ENCODE assay signal across 18 cellular contexts in the genomic region with DNA sequence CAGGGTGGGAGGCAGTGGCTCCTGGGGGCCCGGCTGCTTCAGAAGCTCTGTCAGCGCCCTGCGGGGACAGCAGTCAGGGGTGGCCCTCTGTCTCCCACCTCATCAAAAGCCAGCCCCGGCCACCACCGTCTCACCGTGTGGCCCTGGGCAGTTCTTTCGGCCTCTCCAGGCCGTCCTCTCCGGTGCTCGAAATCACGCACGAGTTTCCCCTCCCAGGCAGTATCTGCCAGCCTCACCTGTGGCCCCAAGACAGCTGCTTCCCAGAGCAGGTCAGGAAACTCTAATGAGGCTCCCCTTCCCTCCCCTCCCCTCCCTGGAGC. TPM values are rescaled to one million over a fixed set of nuclear protein-coding genes. Genes with fewer than 3 reads are reported as not detected.
DNase-seq lines count a peak whose midpoint lies in the region; ATAC-seq, FAIRE-seq and TF ChIP-seq lines count a peak whose summit lies in the region.
"Had no signal": no experiment of that assay in that cellular context is flagged by ENCODE, and none has a peak within 500 bp of the region (broad histone marks: within the 10 kb centered on the region; RNA-seq: fewer than 3 reads in every experiment).

No MANE protein-coding gene starts in this region.

- H3K27ac ChIP-seq in CD4-positive, alpha-beta memory T cell (ENCODE audit: low read depth, low read length) = no peak overlapping the region
- H3K27ac ChIP-seq in neural progenitor cell = no peak overlapping the region
- H3K27ac ChIP-seq: cardiac muscle cell, left lung, SJSA1 had no signal

- H3K79me2 ChIP-seq in neural progenitor cell (ENCODE audit: low read depth) = no peaks in the 10 kb centered on the region

- no peaks in the 10 kb centered on the region for H3K9me3 ChIP-seq in CD4-positive, alpha-beta memory T cell (ENCODE audit: control insufficient read depth in 1 of 2, low read length in 2 of 2)
- H3K9me3 ChIP-seq in neural progenitor cell (ENCODE audit: low read depth) = no peaks in the 10 kb centered on the region
- H3K9me3 ChIP-seq: left lung, right atrium auricular region, SJSA1 had no signal

- no peak for TF ChIP-seq POLR2A in GM12892 (IDR thresholded peaks at IDR 0.05; ENCODE audit: low read depth, low read length)

- peaks cover 49% of the 10 kb centered on the region for H3K4me1 ChIP-seq in CD4-positive, alpha-beta memory T cell (ENCODE audit: insufficient read depth, low read length)
- H3K4me1 ChIP-seq in neural progenitor cell = peaks cover 24% of the 10 kb centered on the region

- H3K4me1 Mint-ChIP-seq in CD4-positive, alpha-beta memory T cell = peaks cover 17 to 49% (median 30%) of the 10 kb centered on the region in 4 donors
- peaks cover 20% of the 10 kb centered on the region for H3K4me1 Mint-ChIP-seq in central memory CD8-positive, alpha-beta T cell
- peaks cover 14% of the 10 kb centered on the region for H3K4me1 Mint-ChIP-seq in neural progenitor cell

- H4K20me1 ChIP-seq in neural progenitor cell (ENCODE audit: low read depth) = peaks cover 86% of the 10 kb centered on the region

- no peak for DNase-seq in CD4-positive, alpha-beta memory T cell
- DNase-seq in GM12892 (ENCODE audit: insufficient read length) = no peak
- DNase-seq in central memory CD8-positive, alpha-beta T cell (ENCODE audit: low spot score in 2 of 2) = no peak
- DNase-seq in neural progenitor cell (ENCODE audit: low spot score) = peak; percentile 1
- DNase-seq in CD1c-positive myeloid dendritic cell (ENCODE audit: extremely low spot score) = no peak
- DNase-seq in GDM1 (lab: John Stamatoyannopoulos, UW) = no peak
- DNase-seq: activated CD8-positive, alpha-beta T cell treated with anti-CD3 and anti-CD28 coated beads, Interleukin-2, amount 10 ng/mL, durations not matched to agents 7 days and 5 days; NCI-H2029; NCI-H524 treated with DMSO at 0.1 percent for 48 hours; OCI-M1 had no signal

- H3K36me3 ChIP-seq in CD4-positive, alpha-beta memory T cell (ENCODE audit: insufficient read depth, low read length) = no peaks in the 10 kb centered on the region
- H3K36me3 ChIP-seq in neural progenitor cell = no peaks in the 10 kb centered on the region
- H3K36me3 ChIP-seq: right atrium auricular region had no signal

- H3K4me3 Mint-ChIP-seq in CD4-positive, alpha-beta memory T cell = peak overlapping the region in 6 of 8 donors; percentile 63 to 83 (median 76)
- peak overlapping the region; percentile 68 for H3K4me3 Mint-ChIP-seq in central memory CD8-positive, alpha-beta T cell
- H3K4me3 Mint-ChIP-seq in neural progenitor cell = peak overlapping the region; percentile 74
- H3K4me3 Mint-ChIP-seq: activated CD8-positive, alpha-beta T cell treated with anti-CD3 and anti-CD28 coated beads, Interleukin-2, amount 10 ng/mL, durations not matched to agents 7 days and 5 days had no signal

- intact Hi-C loops in CD4-positive, alpha-beta memory T cell (cut with micrococcal nuclease) = no loop called here

- no peak overlapping the region for H3K9ac ChIP-seq in neural progenitor cell

- H3K27me3 ChIP-seq in CD4-positive, alpha-beta memory T cell (ENCODE audit: insufficient read depth, low read length) = peaks cover 20% of the 10 kb centered on the region
- H3K27me3 ChIP-seq in neural progenitor cell = peaks cover 87% of the 10 kb centered on the region

- no peaks in the 10 kb centered on the region for H3K36me3 Mint-ChIP-seq in CD4-positive, alpha-beta memory T cell
- H3K36me3 Mint-ChIP-seq in central memory CD8-positive, alpha-beta T cell (ENCODE audit: insufficient read depth) = peaks cover 3% of the 10 kb centered on the region
- peaks cover 4% of the 10 kb centered on the region for H3K36me3 Mint-ChIP-seq in neural progenitor cell

- FAIRE-seq in GM12892 (lab: Jason Lieb, UNC) = peak; percentile 42
- FAIRE-seq: HepG2, TTC549 had no signal

- peaks cover 0 to 2% (median 0%) of the 10 kb centered on the region in 8 donors for H3K9me3 Mint-ChIP-seq in CD4-positive, alpha-beta memory T cell
- H3K9me3 Mint-ChIP-seq in central memory CD8-positive, alpha-beta T cell = no peaks in the 10 kb centered on the region
- peaks cover 4% of the 10 kb centered on the region for H3K9me3 Mint-ChIP-seq in neural progenitor cell

- POLR2A ChIA-PET in CD4-positive, alpha-beta memory T cell (lab: Charles Lee; ENCODE audit: partially characterized antibody) = interaction anchor here (1.2 to 9.1 kb wide), 3 partner anchors 9 to 29 kb away, joined by 8 to 67 read pairs (median 10); partner anchors contain the start of gene TNFRSF13C

- H3K4me3 ChIP-seq in CD4-positive, alpha-beta memory T cell (ENCODE audit: low read length in 2 of 2) = no peak overlapping the region
- H3K4me3 ChIP-seq in neural progenitor cell = no peak overlapping the region
- H3K4me3 ChIP-seq: SJSA1 had no signal

- H3K27me3 Mint-ChIP-seq in CD4-positive, alpha-beta memory T cell = peaks cover 21 to 30% of the 10 kb centered on the region in 2 donors
- peaks cover 47% of the 10 kb centered on the region for H3K27me3 Mint-ChIP-seq in central memory CD8-positive, alpha-beta T cell
- peaks cover 51% of the 10 kb centered on the region for H3K27me3 Mint-ChIP-seq in neural progenitor cell (ENCODE audit: insufficient read depth, low read depth)

- no peak for ATAC-seq in central memory CD8-positive, alpha-beta T cell (replicated peaks; ENCODE audit: extremely low read depth, poor library complexity, severe bottlenecking)
- ATAC-seq in HG02973 (IDR thresholded peaks at IDR 0.05; ENCODE audit: unreplicated experiment) = no peak
- ATAC-seq: HCT116 had no signal

- no peak overlapping the region for H3K4me2 ChIP-seq in neural progenitor cell

- peaks cover 34% of the 10 kb centered on the region for H3F3A ChIP-seq in neural progenitor cell (ENCODE audit: low read depth)

- CTCF ChIA-PET in CD4-positive, alpha-beta memory T cell (lab: Charles Lee; ENCODE audit: partially characterized antibody) = interaction anchor here (0.6 to 2.4 kb wide), 3 partner anchors 14 to 628 kb away, joined by 3 to 7 read pairs (median 5); no protein-coding TSS in a partner anchor

- H2AFZ ChIP-seq in neural progenitor cell (replicated peaks) = no peak overlapping the region

- peak overlapping the region in 3 of 7 donors; percentile 23 to 79 (median 54) for H3K27ac Mint-ChIP-seq in CD4-positive, alpha-beta memory T cell
- peak overlapping the region; percentile 38 for H3K27ac Mint-ChIP-seq in central memory CD8-positive, alpha-beta T cell (ENCODE audit: low read depth)
- no peak overlapping the region for H3K27ac Mint-ChIP-seq in neural progenitor cell
- H3K27ac Mint-ChIP-seq: activated CD8-positive, alpha-beta T cell treated with anti-CD3 and anti-CD28 coated beads, Interleukin-2, amount 10 ng/mL, durations not matched to agents 7 days and 5 days had no signal

- no peak for TF ChIP-seq CTCF in neural progenitor cell (IDR thresholded peaks at IDR 0.05)

RNA-seq across cellular contexts. Expression of gene SHISA8, which starts 3.6 kb away (rescaled TPM):
- total RNA-seq in CD4-positive, alpha-beta memory T cell = not detected
- polyA plus RNA-seq in CD4-positive, alpha-beta memory T cell = not detected
- 0.93 TPM for polyA plus RNA-seq in GM12892 (2012; ENCODE audit: missing spikeins)
- total RNA-seq in neural progenitor cell (ENCODE audit: low replicate concordance) = not detected in 2 replicates
- total RNA-seq: activated CD8-positive, alpha-beta T cell treated with anti-CD3 and anti-CD28 coated beads, Interleukin-2, amount 10 ng/mL, durations not matched to agents 7 days and 5 days; cardiac muscle cell; HepG2; left lung; SJSA1 had no signal
- polyA plus RNA-seq: cardiac muscle cell, HepG2 had no signal

RNA-seq across cellular contexts. Expression of gene TNFRSF13C, which starts 15.4 kb away (rescaled TPM):
- 10 to 100 TPM; 14.3 to 14.8 TPM for total RNA-seq in CD4-positive, alpha-beta memory T cell
- polyA plus RNA-seq in CD4-positive, alpha-beta memory T cell = 1 to 10 TPM in 1 of 2 donors, under 1 TPM in 1; 0.37 to 1.4 TPM
- polyA plus RNA-seq in GM12892 (2012; ENCODE audit: missing spikeins) = 57.8 TPM
- total RNA-seq in neural progenitor cell (ENCODE audit: low replicate concordance) = 2.2 and 2.7 TPM in 2 replicates

RNA-seq across cellular contexts. Expression of gene CENPM, which starts 35.7 kb away (rescaled TPM):
- 10 to 100 TPM in 1 of 2 experiments, 1 to 10 TPM in 1; 7.6 to 12.0 TPM for total RNA-seq in CD4-positive, alpha-beta memory T cell
- polyA plus RNA-seq in CD4-positive, alpha-beta memory T cell = 10 to 100 TPM; 14.1 to 19.2 TPM
- 31.4 TPM for polyA plus RNA-seq in GM12892 (2012; ENCODE audit: missing spikeins)
- 20.2 and 45.3 TPM in 2 replicates for total RNA-seq in neural progenitor cell (ENCODE audit: low replicate concordance)
- total RNA-seq: right atrium auricular region had no signal

RNA-seq across cellular contexts. Expression of gene SEPTIN3, which starts 58.0 kb away (rescaled TPM):
- total RNA-seq in CD4-positive, alpha-beta memory T cell = under 1 TPM; 0.36 to 0.81 TPM
- polyA plus RNA-seq in CD4-positive, alpha-beta memory T cell = not detected
- 1.9 TPM for polyA plus RNA-seq in GM12892 (2012; ENCODE audit: missing spikeins)
- total RNA-seq in neural progenitor cell (ENCODE audit: low replicate concordance) = 12.8 and 20.5 TPM in 2 replicates
- total RNA-seq: HepG2, SJSA1 had no signal
